ENCODE assay signal across 1 cellular context in the genomic region with DNA sequence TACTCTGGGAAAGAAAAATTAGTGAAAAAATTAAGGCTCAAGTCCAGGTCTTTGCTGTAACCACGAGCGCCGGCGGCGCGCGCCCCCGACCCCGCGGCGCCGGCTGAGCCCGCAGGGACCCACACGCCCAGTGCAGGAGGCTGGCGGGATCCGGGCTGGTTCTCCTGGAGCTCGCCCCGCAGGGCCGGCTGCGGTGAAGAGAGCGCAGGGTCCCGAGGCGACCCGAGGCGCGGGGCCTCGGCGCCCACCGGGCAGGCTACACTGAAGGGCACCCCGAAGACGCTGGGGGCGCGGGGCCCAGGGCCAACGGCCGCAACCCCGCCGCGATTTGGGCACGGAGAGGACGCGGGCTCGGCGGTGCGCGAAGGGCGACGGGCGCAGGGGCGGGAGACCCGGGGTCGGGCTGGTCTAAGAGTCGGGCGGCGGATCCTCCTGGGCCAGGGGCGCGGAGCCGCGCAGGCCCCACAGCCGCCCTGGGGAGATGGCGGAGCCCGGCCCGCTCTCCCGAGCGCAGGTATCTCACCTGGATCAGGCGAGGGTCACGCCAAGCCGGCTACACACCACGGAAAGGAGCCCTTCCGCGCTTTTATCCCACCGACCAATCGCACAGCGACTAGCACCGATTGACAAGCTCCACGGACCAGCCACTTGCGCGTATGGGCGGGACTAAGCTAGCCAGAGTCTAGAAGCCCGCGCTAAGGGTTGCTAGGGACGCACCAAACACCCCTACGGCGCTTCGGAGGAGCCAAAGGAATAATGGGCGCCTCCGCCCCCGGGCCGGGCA.
TF ChIP-seq lines count a peak whose summit lies in the region.

A gene (minus strand): TSS at position 582 of the 784 bp plus-strand sequence. CDS start 6,440 bp downstream, outside the sequence.

TF ChIP-seq in HepG2, 621 proteins besides CTCF, POLR2A, EP300 and RAD21 (continued from another document and continues in another):
- TF ChIP-seq ESRRA (CRISPR knock-in tag; IDR thresholded peaks at IDR 0.05; ENCODE audit: low read depth) (no peak; the same call in 1 of the 2 replicates), ARNTL (CRISPR knock-in tag; IDR thresholded peaks at IDR 0.05) (peak; percentile 53), RBM39 (IDR thresholded peaks at IDR 0.05; ENCODE audit: low read depth, low read length, poor library complexity, severe bottlenecking) (peak; percentile 11), AKAP8 (CRISPR knock-in tag; IDR thresholded peaks at IDR 0.05) (peak; percentile 29; the same call in 1 of the 2 replicates), NFYB (CRISPR knock-in tag; IDR thresholded peaks at IDR 0.05) (peak; percentile 95), IRX3 (CRISPR knock-in tag; IDR thresholded peaks at IDR 0.05; ENCODE audit: borderline replicate concordance, low read depth) (peak; percentile 57; the same call in 1 of the 2 replicates), MXD4 (CRISPR knock-in tag; IDR thresholded peaks at IDR 0.05) (peak; percentile 48; the same call in 1 of the 2 replicates), SNRNP70 (IDR thresholded peaks at IDR 0.05; ENCODE audit: low read depth, low read length) (no peak), ZNF207 (IDR thresholded peaks at IDR 0.05; ENCODE audit: borderline replicate concordance) (no peak), GABPA (IDR thresholded peaks at IDR 0.05; ENCODE audit: low read depth, low read length) (no peak), GABPA (CRISPR knock-in tag; IDR thresholded peaks at IDR 0.05; ENCODE audit: low read depth) (peak; percentile 41), SIN3A (IDR thresholded peaks at IDR 0.05; ENCODE audit: borderline replicate concordance, low read depth, low read length) (peak; percentile 80), ZNF234 (CRISPR knock-in tag; conservative IDR thresholded peaks at IDR 0.05) (no peak), KMT2A (CRISPR knock-in tag; IDR thresholded peaks at IDR 0.05) (0 out of 2 replicates have a peak, but pooled peaks have one; percentile 68)
- TF ChIP-seq, protein P1, sequence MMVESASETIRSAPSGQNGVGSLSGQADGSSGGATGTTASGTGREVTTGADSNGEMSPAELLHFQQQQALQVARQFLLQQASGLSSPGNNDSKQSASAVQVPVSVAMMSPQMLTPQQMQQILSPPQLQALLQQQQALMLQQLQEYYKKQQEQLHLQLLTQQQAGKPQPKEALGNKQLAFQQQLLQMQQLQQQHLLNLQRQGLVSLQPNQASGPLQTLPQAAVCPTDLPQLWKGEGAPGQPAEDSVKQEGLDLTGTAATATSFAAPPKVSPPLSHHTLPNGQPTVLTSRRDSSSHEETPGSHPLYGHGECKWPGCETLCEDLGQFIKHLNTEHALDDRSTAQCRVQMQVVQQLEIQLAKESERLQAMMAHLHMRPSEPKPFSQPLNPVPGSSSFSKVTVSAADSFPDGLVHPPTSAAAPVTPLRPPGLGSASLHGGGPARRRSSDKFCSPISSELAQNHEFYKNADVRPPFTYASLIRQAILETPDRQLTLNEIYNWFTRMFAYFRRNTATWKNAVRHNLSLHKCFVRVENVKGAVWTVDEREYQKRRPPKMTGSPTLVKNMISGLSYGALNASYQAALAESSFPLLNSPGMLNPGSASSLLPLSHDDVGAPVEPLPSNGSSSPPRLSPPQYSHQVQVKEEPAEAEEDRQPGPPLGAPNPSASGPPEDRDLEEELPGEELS (CRISPR knock-in tag; IDR thresholded peaks at IDR 0.05), result peak; percentile 16; the same call in 1 of the 2 replicates
- TF ChIP-seq, protein P2, sequence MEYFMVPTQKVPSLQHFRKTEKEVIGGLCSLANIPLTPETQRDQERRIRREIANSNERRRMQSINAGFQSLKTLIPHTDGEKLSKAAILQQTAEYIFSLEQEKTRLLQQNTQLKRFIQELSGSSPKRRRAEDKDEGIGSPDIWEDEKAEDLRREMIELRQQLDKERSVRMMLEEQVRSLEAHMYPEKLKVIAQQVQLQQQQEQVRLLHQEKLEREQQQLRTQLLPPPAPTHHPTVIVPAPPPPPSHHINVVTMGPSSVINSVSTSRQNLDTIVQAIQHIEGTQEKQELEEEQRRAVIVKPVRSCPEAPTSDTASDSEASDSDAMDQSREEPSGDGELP (IDR thresholded peaks at IDR 0.05; ENCODE audit: borderline replicate concordance, low read depth), result 0 out of 2 replicates have a peak, but pooled peaks have one; percentile 10
- TF ChIP-seq, protein P3, sequence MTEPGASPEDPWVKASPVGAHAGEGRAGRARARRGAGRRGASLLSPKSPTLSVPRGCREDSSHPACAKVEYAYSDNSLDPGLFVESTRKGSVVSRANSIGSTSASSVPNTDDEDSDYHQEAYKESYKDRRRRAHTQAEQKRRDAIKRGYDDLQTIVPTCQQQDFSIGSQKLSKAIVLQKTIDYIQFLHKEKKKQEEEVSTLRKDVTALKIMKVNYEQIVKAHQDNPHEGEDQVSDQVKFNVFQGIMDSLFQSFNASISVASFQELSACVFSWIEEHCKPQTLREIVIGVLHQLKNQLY (CRISPR knock-in tag; IDR thresholded peaks at IDR 0.05), result no peak
- TF ChIP-seq, protein P4, sequence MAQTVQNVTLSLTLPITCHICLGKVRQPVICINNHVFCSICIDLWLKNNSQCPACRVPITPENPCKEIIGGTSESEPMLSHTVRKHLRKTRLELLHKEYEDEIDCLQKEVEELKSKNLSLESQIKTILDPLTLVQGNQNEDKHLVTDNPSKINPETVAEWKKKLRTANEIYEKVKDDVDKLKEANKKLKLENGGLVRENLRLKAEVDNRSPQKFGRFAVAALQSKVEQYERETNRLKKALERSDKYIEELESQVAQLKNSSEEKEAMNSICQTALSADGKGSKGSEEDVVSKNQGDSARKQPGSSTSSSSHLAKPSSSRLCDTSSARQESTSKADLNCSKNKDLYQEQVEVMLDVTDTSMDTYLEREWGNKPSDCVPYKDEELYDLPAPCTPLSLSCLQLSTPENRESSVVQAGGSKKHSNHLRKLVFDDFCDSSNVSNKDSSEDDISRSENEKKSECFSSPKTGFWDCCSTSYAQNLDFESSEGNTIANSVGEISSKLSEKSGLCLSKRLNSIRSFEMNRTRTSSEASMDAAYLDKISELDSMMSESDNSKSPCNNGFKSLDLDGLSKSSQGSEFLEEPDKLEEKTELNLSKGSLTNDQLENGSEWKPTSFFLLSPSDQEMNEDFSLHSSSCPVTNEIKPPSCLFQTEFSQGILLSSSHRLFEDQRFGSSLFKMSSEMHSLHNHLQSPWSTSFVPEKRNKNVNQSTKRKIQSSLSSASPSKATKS (CRISPR knock-in tag; IDR thresholded peaks at IDR 0.05), result no peak; the same call in 1 of the 2 replicates
- TF ChIP-seq, protein P5, sequence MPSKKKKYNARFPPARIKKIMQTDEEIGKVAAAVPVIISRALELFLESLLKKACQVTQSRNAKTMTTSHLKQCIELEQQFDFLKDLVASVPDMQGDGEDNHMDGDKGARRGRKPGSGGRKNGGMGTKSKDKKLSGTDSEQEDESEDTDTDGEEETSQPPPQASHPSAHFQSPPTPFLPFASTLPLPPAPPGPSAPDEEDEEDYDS (CRISPR knock-in tag; IDR thresholded peaks at IDR 0.05), result peak; percentile 34; the same call in 1 of the 2 replicates
- TF ChIP-seq, protein P6, sequence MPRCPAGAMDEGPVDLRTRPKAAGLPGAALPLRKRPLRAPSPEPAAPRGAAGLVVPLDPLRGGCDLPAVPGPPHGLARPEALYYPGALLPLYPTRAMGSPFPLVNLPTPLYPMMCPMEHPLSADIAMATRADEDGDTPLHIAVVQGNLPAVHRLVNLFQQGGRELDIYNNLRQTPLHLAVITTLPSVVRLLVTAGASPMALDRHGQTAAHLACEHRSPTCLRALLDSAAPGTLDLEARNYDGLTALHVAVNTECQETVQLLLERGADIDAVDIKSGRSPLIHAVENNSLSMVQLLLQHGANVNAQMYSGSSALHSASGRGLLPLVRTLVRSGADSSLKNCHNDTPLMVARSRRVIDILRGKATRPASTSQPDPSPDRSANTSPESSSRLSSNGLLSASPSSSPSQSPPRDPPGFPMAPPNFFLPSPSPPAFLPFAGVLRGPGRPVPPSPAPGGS (CRISPR knock-in tag; IDR thresholded peaks at IDR 0.05), result no peak; the same call in none of the 2 replicates
- TF ChIP-seq, protein P7, sequence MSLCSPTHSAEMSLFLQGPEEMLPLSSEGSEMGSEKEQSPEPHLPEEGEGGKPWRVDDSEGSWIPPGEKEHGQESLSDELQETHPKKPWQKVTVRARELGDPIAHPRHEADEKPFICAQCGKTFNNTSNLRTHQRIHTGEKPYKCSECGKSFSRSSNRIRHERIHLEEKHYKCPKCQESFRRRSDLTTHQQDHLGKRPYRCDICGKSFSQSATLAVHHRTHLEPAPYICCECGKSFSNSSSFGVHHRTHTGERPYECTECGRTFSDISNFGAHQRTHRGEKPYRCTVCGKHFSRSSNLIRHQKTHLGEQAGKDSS (CRISPR knock-in tag; IDR thresholded peaks at IDR 0.05; ENCODE audit: borderline replicate concordance, low read depth), result 0 out of 2 replicates have a peak, but pooled peaks have one; percentile 38
- TF ChIP-seq, protein P8, sequence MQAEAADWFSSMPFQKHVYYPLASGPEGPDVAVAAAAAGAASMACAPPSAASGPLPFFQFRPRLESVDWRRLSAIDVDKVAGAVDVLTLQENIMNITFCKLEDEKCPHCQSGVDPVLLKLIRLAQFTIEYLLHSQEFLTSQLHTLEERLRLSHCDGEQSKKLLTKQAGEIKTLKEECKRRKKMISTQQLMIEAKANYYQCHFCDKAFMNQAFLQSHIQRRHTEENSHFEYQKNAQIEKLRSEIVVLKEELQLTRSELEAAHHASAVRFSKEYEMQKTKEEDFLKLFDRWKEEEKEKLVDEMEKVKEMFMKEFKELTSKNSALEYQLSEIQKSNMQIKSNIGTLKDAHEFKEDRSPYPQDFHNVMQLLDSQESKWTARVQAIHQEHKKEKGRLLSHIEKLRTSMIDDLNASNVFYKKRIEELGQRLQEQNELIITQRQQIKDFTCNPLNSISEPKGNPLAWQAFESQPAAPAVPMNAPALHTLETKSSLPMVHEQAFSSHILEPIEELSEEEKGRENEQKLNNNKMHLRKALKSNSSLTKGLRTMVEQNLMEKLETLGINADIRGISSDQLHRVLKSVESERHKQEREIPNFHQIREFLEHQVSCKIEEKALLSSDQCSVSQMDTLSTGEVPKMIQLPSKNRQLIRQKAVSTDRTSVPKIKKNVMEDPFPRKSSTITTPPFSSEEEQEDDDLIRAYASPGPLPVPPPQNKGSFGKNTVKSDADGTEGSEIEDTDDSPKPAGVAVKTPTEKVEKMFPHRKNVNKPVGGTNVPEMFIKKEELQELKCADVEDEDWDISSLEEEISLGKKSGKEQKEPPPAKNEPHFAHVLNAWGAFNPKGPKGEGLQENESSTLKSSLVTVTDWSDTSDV (CRISPR knock-in tag; IDR thresholded peaks at IDR 0.05), result peak; percentile 55
- TF ChIP-seq, protein P9, sequence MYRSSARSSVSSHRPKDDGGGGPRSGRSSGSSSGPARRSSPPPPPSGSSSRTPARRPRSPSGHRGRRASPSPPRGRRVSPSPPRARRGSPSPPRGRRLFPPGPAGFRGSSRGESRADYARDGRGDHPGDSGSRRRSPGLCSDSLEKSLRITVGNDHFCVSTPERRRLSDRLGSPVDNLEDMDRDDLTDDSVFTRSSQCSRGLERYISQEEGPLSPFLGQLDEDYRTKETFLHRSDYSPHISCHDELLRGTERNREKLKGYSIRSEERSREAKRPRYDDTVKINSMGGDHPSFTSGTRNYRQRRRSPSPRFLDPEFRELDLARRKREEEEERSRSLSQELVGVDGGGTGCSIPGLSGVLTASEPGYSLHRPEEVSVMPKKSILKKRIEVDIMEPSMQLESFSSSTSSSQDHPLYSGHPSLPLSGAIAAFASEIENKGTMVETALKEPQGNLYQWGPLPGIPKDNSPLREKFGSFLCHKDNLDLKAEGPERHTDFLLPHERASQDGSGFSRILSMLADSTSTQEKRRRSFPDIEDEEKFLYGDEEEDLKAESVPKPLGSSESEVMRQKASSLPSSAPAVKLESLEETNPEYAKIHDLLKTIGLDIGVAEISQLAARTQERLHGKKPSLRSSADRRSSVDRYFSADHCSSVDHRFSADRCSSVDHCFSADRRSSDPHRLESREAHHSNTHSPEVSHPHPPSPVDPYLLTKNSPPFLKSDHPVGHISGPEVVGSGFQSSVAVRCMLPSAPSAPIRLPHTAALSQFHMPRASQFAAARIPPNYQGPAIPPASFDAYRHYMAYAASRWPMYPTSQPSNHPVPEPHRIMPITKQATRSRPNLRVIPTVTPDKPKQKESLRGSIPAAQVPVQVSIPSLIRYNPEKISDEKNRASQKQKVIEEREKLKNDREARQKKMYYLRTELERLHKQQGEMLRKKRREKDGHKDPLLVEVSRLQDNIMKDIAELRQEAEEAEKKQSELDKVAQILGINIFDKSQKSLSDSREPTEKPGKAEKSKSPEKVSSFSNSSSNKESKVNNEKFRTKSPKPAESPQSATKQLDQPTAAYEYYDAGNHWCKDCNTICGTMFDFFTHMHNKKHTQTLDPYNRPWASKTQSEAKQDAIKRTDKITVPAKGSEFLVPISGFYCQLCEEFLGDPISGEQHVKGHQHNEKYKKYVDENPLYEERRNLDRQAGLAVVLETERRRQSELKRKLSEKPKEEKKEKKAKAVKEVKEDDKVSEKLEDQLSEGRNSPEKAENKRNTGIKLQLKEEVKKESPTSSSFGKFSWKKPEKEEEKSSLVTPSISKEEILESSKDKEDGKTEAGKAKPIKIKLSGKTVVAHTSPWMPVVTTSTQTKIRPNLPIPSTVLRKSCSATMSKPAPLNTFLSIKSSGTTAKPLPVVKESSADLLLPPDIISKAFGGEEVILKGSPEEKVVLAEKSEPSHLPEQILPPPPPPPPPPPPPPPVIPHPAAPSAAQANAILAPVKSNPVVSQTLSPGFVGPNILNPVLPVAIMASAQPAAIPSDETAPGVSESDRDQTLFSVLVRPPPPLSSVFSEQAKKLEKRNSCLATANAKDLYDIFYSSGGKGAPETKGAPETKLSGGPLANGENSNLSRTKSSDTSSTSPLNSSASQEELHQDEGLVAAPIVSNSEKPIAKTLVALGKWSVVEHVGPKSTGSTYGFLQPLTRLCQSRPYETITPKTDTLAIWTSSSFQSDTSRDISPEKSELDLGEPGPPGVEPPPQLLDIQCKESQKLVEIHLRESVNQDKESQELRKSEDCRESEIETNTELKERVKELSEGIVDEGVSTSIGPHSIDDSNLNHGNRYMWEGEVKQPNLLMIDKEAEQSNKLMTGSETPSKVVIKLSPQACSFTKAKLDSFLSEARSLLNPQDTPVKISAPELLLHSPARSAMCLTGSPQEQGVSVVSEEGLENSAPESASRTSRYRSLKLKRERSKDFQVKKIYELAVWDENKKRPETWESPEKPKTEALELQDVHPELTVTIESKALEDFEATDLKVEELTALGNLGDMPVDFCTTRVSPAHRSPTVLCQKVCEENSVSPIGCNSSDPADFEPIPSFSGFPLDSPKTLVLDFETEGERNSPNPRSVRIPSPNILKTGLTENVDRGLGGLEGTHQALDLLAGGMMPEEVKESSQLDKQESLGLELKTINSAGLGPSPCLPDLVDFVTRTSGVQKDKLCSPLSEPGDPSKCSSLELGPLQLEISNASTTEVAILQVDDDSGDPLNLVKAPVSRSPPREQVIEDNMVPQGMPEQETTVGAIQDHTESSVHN (CRISPR knock-in tag; IDR thresholded peaks at IDR 0.05), result no peak
- TF ChIP-seq, protein P10, sequence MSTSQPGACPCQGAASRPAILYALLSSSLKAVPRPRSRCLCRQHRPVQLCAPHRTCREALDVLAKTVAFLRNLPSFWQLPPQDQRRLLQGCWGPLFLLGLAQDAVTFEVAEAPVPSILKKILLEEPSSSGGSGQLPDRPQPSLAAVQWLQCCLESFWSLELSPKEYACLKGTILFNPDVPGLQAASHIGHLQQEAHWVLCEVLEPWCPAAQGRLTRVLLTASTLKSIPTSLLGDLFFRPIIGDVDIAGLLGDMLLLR (CRISPR knock-in tag; IDR thresholded peaks at IDR 0.05), result peak; percentile 34; the same call in 1 of the 2 replicates
